In the genomic region with DNA sequence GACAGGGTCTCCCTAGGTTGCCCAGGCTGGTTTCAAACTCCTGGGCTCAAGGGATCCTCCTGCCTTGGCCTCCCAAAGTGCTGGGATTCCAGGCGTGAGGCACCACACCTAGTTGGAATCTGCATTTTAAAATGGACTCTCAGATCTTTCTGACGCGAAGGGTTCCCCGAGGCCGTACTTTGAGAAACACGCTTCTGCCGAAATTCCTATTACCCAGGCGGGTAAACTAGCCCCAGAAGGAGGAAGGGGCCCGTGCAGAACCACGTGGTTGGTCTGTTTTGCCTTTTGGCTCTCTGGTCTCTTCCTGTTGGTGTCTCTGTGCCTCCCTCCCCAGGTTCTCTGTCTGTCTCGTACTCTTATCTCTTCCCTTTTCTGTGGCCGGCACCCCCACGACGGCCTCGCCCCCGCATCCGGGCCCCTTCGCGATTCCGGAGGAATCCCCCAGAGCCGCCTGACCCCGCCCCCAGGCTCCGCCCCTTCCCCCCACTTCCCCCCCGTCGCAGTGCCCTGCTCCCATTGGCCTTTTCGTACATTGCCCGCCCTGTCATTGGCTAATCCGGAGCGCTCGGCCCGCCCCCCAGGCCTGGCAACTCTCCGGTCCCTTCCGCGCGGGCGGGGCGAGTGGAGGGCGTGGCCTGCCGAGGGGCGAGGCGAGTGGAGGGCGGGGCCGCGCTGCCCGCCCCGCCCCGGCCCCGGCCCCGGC, we compare ENCODE assay signal across 1 cellular context.
TF ChIP-seq lines count a peak whose summit lies in the region.

A gene (plus strand): TSS at position 689 of the 703 bp plus-strand sequence. CDS start 12,354 bp downstream, outside the sequence.

TF ChIP-seq in K562, 482 proteins besides CTCF, POLR2A, EP300 and RAD21 (continued from another document and continues in another):
- TF ChIP-seq, protein P1, sequence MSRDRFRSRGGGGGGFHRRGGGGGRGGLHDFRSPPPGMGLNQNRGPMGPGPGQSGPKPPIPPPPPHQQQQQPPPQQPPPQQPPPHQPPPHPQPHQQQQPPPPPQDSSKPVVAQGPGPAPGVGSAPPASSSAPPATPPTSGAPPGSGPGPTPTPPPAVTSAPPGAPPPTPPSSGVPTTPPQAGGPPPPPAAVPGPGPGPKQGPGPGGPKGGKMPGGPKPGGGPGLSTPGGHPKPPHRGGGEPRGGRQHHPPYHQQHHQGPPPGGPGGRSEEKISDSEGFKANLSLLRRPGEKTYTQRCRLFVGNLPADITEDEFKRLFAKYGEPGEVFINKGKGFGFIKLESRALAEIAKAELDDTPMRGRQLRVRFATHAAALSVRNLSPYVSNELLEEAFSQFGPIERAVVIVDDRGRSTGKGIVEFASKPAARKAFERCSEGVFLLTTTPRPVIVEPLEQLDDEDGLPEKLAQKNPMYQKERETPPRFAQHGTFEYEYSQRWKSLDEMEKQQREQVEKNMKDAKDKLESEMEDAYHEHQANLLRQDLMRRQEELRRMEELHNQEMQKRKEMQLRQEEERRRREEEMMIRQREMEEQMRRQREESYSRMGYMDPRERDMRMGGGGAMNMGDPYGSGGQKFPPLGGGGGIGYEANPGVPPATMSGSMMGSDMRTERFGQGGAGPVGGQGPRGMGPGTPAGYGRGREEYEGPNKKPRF (IDR thresholded peaks at IDR 0.05; ENCODE audit: low read depth, low read length): no peak
- no peak for TF ChIP-seq ZNF778 (CRISPR knock-in tag; IDR thresholded peaks at IDR 0.05)
- no peak for TF ChIP-seq NRF1 (conservative IDR thresholded peaks at IDR 0.05 in 1 of 2, IDR thresholded peaks at IDR 0.05 in 1 of 2)
- no peak for TF ChIP-seq TARDBP (IDR thresholded peaks at IDR 0.05)
- TF ChIP-seq ZNF3 (CRISPR knock-in tag; IDR thresholded peaks at IDR 0.05): no peak
- TF ChIP-seq NR3C1 (CRISPR knock-in tag; IDR thresholded peaks at IDR 0.05): no peak
- no peak for TF ChIP-seq NCOA1 (IDR thresholded peaks at IDR 0.05; ENCODE audit: low read depth)
- TF ChIP-seq PTRF (tag; IDR thresholded peaks at IDR 0.05): no peak
- TF ChIP-seq PURB (CRISPR knock-in tag; IDR thresholded peaks at IDR 0.05; ENCODE audit: low read depth): no peak
- TF ChIP-seq CCNT2 (IDR thresholded peaks at IDR 0.05; ENCODE audit: borderline replicate concordance, extremely low read depth, insufficient read length, low read depth, low read length): peak; percentile 39
- TF ChIP-seq FIP1L1 (IDR thresholded peaks at IDR 0.05; ENCODE audit: low read depth, low read length, poor library complexity, severe bottlenecking): no peak
- TF ChIP-seq PTBP1 (IDR thresholded peaks at IDR 0.05; ENCODE audit: low read depth, low read length): no peak
- TF ChIP-seq, protein P2, sequence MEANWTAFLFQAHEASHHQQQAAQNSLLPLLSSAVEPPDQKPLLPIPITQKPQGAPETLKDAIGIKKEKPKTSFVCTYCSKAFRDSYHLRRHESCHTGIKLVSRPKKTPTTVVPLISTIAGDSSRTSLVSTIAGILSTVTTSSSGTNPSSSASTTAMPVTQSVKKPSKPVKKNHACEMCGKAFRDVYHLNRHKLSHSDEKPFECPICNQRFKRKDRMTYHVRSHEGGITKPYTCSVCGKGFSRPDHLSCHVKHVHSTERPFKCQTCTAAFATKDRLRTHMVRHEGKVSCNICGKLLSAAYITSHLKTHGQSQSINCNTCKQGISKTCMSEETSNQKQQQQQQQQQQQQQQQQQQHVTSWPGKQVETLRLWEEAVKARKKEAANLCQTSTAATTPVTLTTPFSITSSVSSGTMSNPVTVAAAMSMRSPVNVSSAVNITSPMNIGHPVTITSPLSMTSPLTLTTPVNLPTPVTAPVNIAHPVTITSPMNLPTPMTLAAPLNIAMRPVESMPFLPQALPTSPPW (CRISPR knock-in tag; IDR thresholded peaks at IDR 0.05): peak; percentile 100
- TF ChIP-seq, protein P3, sequence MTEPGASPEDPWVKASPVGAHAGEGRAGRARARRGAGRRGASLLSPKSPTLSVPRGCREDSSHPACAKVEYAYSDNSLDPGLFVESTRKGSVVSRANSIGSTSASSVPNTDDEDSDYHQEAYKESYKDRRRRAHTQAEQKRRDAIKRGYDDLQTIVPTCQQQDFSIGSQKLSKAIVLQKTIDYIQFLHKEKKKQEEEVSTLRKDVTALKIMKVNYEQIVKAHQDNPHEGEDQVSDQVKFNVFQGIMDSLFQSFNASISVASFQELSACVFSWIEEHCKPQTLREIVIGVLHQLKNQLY (CRISPR knock-in tag; conservative IDR thresholded peaks at IDR 0.05): no peak
- TF ChIP-seq IRF2 (CRISPR knock-in tag; IDR thresholded peaks at IDR 0.05): no peak
- 0 out of 2 replicates have a peak, but pooled peaks have one; percentile 56 for TF ChIP-seq TCF7 (IDR thresholded peaks at IDR 0.05; ENCODE audit: borderline replicate concordance)
- TF ChIP-seq HNRNPL (IDR thresholded peaks at IDR 0.05; ENCODE audit: low read depth, low read length): no peak
- TF ChIP-seq CHD1 (IDR thresholded peaks at IDR 0.05; ENCODE audit: low read length): no peak
- no peak for TF ChIP-seq CC2D1A (IDR thresholded peaks at IDR 0.05)
- TF ChIP-seq, protein P4, sequence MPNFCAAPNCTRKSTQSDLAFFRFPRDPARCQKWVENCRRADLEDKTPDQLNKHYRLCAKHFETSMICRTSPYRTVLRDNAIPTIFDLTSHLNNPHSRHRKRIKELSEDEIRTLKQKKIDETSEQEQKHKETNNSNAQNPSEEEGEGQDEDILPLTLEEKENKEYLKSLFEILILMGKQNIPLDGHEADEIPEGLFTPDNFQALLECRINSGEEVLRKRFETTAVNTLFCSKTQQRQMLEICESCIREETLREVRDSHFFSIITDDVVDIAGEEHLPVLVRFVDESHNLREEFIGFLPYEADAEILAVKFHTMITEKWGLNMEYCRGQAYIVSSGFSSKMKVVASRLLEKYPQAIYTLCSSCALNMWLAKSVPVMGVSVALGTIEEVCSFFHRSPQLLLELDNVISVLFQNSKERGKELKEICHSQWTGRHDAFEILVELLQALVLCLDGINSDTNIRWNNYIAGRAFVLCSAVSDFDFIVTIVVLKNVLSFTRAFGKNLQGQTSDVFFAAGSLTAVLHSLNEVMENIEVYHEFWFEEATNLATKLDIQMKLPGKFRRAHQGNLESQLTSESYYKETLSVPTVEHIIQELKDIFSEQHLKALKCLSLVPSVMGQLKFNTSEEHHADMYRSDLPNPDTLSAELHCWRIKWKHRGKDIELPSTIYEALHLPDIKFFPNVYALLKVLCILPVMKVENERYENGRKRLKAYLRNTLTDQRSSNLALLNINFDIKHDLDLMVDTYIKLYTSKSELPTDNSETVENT (CRISPR knock-in tag; IDR thresholded peaks at IDR 0.05): no peak
- TF ChIP-seq BHLHE40 (IDR thresholded peaks at IDR 0.05; ENCODE audit: low read length): peak; percentile 75
- TF ChIP-seq OTX1 (CRISPR knock-in tag; IDR thresholded peaks at IDR 0.05): no peak
- TF ChIP-seq, protein P5, sequence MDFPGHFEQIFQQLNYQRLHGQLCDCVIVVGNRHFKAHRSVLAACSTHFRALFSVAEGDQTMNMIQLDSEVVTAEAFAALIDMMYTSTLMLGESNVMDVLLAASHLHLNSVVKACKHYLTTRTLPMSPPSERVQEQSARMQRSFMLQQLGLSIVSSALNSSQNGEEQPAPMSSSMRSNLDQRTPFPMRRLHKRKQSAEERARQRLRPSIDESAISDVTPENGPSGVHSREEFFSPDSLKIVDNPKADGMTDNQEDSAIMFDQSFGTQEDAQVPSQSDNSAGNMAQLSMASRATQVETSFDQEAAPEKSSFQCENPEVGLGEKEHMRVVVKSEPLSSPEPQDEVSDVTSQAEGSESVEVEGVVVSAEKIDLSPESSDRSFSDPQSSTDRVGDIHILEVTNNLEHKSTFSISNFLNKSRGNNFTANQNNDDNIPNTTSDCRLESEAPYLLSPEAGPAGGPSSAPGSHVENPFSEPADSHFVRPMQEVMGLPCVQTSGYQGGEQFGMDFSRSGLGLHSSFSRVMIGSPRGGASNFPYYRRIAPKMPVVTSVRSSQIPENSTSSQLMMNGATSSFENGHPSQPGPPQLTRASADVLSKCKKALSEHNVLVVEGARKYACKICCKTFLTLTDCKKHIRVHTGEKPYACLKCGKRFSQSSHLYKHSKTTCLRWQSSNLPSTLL (IDR thresholded peaks at IDR 0.05): no peak
- TF ChIP-seq MEF2D (tag; conservative IDR thresholded peaks at IDR 0.05; ENCODE audit: low read depth): peak; percentile 58; the same call in 1 of the 2 replicates
- TF ChIP-seq, protein P6, sequence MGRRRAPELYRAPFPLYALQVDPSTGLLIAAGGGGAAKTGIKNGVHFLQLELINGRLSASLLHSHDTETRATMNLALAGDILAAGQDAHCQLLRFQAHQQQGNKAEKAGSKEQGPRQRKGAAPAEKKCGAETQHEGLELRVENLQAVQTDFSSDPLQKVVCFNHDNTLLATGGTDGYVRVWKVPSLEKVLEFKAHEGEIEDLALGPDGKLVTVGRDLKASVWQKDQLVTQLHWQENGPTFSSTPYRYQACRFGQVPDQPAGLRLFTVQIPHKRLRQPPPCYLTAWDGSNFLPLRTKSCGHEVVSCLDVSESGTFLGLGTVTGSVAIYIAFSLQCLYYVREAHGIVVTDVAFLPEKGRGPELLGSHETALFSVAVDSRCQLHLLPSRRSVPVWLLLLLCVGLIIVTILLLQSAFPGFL (CRISPR knock-in tag; IDR thresholded peaks at IDR 0.05): no peak
- no peak for TF ChIP-seq ZNF766 (CRISPR knock-in tag; conservative IDR thresholded peaks at IDR 0.05)
- peak; percentile 98 for TF ChIP-seq ZFP36 (IDR thresholded peaks at IDR 0.05; ENCODE audit: low read depth, low read length, partially characterized antibody)
- peak in 1 of 2 experiments; percentile 91; a peak in 1 of 3 replicates for TF ChIP-seq CBX3 (IDR thresholded peaks at IDR 0.05; ENCODE audit: borderline replicate concordance in 1 of 2, low read length in 2 of 2)
- TF ChIP-seq, protein P7, sequence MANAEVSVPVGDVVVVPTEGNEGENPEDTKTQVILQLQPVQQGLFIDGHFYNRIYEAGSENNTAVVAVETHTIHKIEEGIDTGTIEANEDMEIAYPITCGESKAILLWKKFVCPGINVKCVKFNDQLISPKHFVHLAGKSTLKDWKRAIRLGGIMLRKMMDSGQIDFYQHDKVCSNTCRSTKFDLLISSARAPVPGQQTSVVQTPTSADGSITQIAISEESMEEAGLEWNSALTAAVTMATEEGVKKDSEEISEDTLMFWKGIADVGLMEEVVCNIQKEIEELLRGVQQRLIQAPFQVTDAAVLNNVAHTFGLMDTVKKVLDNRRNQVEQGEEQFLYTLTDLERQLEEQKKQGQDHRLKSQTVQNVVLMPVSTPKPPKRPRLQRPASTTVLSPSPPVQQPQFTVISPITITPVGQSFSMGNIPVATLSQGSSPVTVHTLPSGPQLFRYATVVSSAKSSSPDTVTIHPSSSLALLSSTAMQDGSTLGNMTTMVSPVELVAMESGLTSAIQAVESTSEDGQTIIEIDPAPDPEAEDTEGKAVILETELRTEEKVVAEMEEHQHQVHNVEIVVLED (CRISPR knock-in tag; IDR thresholded peaks at IDR 0.05): no peak
- TF ChIP-seq ZNF347 (CRISPR knock-in tag; IDR thresholded peaks at IDR 0.05; ENCODE audit: low read depth): no peak
- TF ChIP-seq, protein P8, sequence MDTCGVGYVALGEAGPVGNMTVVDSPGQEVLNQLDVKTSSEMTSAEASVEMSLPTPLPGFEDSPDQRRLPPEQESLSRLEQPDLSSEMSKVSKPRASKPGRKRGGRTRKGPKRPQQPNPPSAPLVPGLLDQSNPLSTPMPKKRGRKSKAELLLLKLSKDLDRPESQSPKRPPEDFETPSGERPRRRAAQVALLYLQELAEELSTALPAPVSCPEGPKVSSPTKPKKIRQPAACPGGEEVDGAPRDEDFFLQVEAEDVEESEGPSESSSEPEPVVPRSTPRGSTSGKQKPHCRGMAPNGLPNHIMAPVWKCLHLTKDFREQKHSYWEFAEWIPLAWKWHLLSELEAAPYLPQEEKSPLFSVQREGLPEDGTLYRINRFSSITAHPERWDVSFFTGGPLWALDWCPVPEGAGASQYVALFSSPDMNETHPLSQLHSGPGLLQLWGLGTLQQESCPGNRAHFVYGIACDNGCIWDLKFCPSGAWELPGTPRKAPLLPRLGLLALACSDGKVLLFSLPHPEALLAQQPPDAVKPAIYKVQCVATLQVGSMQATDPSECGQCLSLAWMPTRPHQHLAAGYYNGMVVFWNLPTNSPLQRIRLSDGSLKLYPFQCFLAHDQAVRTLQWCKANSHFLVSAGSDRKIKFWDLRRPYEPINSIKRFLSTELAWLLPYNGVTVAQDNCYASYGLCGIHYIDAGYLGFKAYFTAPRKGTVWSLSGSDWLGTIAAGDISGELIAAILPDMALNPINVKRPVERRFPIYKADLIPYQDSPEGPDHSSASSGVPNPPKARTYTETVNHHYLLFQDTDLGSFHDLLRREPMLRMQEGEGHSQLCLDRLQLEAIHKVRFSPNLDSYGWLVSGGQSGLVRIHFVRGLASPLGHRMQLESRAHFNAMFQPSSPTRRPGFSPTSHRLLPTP (IDR thresholded peaks at IDR 0.05; ENCODE audit: borderline replicate concordance, extremely low read depth, insufficient read length): no peak
- TF ChIP-seq FUS (optimal IDR thresholded peaks at IDR 0.05; ENCODE audit: low read depth, low read length): no peak
- no peak for TF ChIP-seq BDP1 (IDR thresholded peaks at IDR 0.05; ENCODE audit: insufficient read depth, insufficient read length)
- no peak for TF ChIP-seq KHSRP (IDR thresholded peaks at IDR 0.05)
- TF ChIP-seq, protein P9, sequence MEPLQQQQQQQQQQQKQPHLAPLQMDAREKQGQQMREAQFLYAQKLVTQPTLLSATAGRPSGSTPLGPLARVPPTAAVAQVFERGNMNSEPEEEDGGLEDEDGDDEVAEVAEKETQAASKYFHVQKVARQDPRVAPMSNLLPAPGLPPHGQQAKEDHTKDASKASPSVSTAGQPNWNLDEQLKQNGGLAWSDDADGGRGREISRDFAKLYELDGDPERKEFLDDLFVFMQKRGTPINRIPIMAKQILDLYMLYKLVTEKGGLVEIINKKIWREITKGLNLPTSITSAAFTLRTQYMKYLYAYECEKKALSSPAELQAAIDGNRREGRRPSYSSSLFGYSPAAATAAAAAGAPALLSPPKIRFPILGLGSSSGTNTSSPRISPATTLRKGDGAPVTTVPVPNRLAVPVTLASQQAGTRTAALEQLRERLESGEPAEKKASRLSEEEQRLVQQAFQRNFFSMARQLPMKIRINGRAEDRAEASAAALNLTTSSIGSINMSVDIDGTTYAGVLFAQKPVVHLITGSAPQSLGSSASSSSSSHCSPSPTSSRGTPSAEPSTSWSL (CRISPR knock-in tag; IDR thresholded peaks at IDR 0.05; ENCODE audit: borderline replicate concordance): no peak
- TF ChIP-seq KDM4B (IDR thresholded peaks at IDR 0.05; ENCODE audit: borderline replicate concordance in 2 of 2, low read depth in 1 of 2): no peak; a peak in 1 of 4 replicates
- TF ChIP-seq, protein P10, sequence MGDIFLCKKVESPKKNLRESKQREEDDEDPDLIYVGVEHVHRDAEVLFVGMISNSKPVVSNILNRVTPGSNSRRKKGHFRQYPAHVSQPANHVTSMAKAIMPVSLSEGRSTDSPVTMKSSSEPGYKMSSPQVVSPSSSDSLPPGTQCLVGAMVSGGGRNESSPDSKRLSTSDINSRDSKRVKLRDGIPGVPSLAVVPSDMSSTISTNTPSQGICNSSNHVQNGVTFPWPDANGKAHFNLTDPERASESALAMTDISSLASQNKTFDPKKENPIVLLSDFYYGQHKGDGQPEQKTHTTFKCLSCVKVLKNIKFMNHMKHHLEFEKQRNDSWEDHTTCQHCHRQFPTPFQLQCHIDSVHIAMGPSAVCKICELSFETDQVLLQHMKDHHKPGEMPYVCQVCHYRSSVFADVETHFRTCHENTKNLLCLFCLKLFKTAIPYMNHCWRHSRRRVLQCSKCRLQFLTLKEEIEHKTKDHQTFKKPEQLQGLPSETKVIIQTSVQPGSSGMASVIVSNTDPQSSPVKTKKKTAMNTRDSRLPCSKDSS (IDR thresholded peaks at IDR 0.05; ENCODE audit: low read depth, partially characterized antibody): no peak
- no peak for TF ChIP-seq RFX7 (CRISPR knock-in tag; IDR thresholded peaks at IDR 0.05)
- TF ChIP-seq TEAD2 (tag; IDR thresholded peaks at IDR 0.05): no peak
